ENCODE assay signal across 11 cellular contexts in genomic region chr15:60964527-60964926, GRCh38.
DNase-seq lines count a peak whose midpoint lies in the region; ATAC-seq and TF ChIP-seq lines count a peak whose summit lies in the region.
"Had no signal": no experiment of that assay in that cellular context is flagged by ENCODE, and none has a peak within 500 bp of the region (broad histone marks: within the 10 kb centered on the region; RNA-seq: fewer than 3 reads in every experiment).

No MANE protein-coding gene starts in this region.

- no peak overlapping the region for H3K27ac ChIP-seq in psoas muscle

- TF ChIP-seq CTCF in GM12864 (IDR thresholded peaks at IDR 0.05; ENCODE audit: low read depth, low read length, missing control alignments) = peak; percentile 9
- TF ChIP-seq CTCF in psoas muscle (IDR thresholded peaks at IDR 0.05) = peak; percentile 34

- no peaks in the 10 kb centered on the region for H3K36me3 ChIP-seq in psoas muscle (ENCODE audit: insufficient read depth in 1 of 2, low read depth in 1 of 2)

- peaks cover 34% of the 10 kb centered on the region for H3K4me1 ChIP-seq in psoas muscle

- DNase-seq in GM12864 (ENCODE audit: low read depth) (no peak), M059J (ENCODE audit: low read depth) (peak; percentile 36), psoas muscle (peak; percentile 59 to 90), T1000 (lab: John Stamatoyannopoulos, UW) (no peak), NCI-H526 (lab: John Stamatoyannopoulos, UW) (no peak)
- DNase-seq: NCI-H1436, NCI-H226, small intestine had no signal

- 56 to 95% (median 67%) methylated on average over 1 of the region's 1 CpG for WGBS in psoas muscle, 3 donors

- H3K9me3 ChIP-seq in psoas muscle = no peaks in the 10 kb centered on the region

- ATAC-seq in esophagus mucosa (peak; percentile 37), psoas muscle (peak; percentile 91 to 97 (median 94)), HG03095 (IDR thresholded peaks at IDR 0.05; ENCODE audit: unreplicated experiment) (no peak), HG03097 (IDR thresholded peaks at IDR 0.05; ENCODE audit: low FRiP score, unreplicated experiment) (no peak)

- intact Hi-C loops in psoas muscle (cut with DNase I) = no loop called here

- H3K27me3 ChIP-seq in psoas muscle (ENCODE audit: insufficient read depth in 3 of 3, low read length in 2 of 3) = no peaks in the 10 kb centered on the region

- H3K4me3 ChIP-seq in GM12864 (ENCODE audit: low read depth, low read length) (no peak overlapping the region), psoas muscle (no peak overlapping the region)

Comparison
In these comparisons a context has a peak if more than half of its experiments do, and no peak if none do; other contexts are left out.
1. DNase-seq: peak in M059J (single experiment) and psoas muscle (2 of 2); none in GM12864 (single experiment), T1000 (single experiment) and NCI-H526 (0 of 2).
2. ATAC-seq: peak in esophagus mucosa (single experiment) and psoas muscle (4 of 4); none in HG03095 (single experiment) and HG03097 (single experiment).